Comparison of ENCODE assay signal across 1 cellular context in the genomic region with DNA sequence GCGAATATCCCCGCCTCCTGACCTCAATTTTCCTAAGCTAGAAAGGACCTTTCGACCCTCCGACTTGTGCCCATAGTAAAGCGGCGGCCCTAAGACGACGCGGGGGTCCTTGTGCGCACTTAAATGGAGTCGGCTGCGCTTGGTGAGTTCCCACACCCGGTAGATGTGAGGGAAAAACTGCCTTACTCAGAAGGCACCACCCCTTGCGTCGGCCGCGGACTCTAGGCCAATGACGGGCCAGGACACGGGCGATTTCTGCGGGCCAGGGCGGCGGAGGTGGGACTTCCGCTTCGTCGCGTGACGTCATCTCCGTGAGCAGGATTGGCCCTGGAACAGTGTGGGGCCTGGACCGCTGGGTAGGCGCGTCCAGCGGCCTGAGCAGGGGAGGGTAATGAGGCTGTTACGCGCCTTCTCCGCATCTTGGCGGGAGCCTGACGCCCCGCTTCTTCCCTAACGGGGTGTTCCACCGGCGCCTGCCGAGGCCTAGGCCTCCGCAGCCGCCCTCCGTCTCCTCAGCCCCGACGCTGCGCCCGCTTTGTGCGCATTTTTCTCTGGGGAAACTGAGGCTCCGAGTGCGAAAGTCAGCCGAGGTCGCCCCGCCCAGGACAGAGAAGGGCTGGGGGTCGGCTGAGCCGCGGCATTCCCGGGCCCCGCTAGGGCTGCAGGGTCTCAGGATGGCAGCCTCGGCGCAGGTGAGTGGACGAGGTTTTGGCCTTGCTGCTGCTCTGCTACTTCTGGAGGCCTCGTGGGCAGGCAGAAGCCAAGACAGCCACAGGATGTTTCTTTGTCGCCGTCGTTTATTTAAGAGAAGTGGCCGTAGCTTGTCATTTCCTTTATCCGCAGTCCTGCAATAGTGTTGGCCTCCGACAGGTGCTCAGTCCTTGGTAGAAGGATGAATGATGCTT.
TF ChIP-seq lines count a peak whose summit lies in the region.

A gene (plus strand): TSS at position 293 of the 905 bp plus-strand sequence. CDS start 382 bp downstream, at position 675.

TF ChIP-seq in HepG2, 621 proteins besides CTCF, POLR2A, EP300 and RAD21 (continued from another document and continues in another):
- TF ChIP-seq MXD4 (CRISPR knock-in tag; IDR thresholded peaks at IDR 0.05), result peak; percentile 60; the same call in 1 of the 2 replicates
- TF ChIP-seq SRSF1 (optimal IDR thresholded peaks at IDR 0.05; ENCODE audit: low read depth, low read length), result peak; percentile 76
- no peak for TF ChIP-seq ZFP62 (CRISPR knock-in tag; IDR thresholded peaks at IDR 0.05)
- 0 out of 2 replicates have a peak, but pooled peaks have one; percentile 10 for TF ChIP-seq ARHGAP35 (CRISPR knock-in tag; IDR thresholded peaks at IDR 0.05; ENCODE audit: borderline replicate concordance)
- TF ChIP-seq, protein P1, sequence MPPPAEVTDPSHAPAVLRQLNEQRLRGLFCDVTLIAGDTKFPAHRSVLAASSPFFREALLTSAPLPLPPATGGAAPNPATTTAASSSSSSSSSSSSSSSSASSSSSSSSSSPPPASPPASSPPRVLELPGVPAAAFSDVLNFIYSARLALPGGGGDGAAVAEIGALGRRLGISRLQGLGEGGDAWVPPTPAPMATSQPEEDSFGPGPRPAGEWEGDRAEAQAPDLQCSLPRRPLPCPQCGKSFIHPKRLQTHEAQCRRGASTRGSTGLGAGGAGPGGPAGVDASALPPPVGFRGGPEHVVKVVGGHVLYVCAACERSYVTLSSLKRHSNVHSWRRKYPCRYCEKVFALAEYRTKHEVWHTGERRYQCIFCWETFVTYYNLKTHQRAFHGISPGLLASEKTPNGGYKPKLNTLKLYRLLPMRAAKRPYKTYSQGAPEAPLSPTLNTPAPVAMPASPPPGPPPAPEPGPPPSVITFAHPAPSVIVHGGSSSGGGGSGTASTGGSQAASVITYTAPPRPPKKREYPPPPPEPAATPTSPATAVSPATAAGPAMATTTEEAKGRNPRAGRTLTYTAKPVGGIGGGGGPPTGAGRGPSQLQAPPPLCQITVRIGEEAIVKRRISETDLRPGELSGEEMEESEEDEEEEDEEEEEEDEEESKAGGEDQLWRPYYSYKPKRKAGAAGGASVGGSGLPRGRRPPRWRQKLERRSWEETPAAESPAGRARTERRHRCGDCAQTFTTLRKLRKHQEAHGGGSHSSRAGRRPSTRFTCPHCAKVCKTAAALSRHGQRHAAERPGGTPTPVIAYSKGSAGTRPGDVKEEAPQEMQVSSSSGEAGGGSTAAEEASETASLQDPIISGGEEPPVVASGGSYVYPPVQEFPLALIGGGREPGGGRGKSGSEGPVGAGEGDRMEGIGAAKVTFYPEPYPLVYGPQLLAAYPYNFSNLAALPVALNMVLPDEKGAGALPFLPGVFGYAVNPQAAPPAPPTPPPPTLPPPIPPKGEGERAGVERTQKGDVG (CRISPR knock-in tag; IDR thresholded peaks at IDR 0.05; ENCODE audit: borderline replicate concordance), result no peak
- TF ChIP-seq, protein P2, sequence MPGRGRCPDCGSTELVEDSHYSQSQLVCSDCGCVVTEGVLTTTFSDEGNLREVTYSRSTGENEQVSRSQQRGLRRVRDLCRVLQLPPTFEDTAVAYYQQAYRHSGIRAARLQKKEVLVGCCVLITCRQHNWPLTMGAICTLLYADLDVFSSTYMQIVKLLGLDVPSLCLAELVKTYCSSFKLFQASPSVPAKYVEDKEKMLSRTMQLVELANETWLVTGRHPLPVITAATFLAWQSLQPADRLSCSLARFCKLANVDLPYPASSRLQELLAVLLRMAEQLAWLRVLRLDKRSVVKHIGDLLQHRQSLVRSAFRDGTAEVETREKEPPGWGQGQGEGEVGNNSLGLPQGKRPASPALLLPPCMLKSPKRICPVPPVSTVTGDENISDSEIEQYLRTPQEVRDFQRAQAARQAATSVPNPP (CRISPR knock-in tag; IDR thresholded peaks at IDR 0.05), result no peak
- no peak for TF ChIP-seq MLLT10 (CRISPR knock-in tag; IDR thresholded peaks at IDR 0.05)
- no peak for TF ChIP-seq ZC3H13 (CRISPR knock-in tag; IDR thresholded peaks at IDR 0.05)
- TF ChIP-seq DR1 (CRISPR knock-in tag; IDR thresholded peaks at IDR 0.05), result peak; percentile 53; the same call in 1 of the 2 replicates
- no peak for TF ChIP-seq PCBP2 (optimal IDR thresholded peaks at IDR 0.05; ENCODE audit: low read depth, low read length, poor library complexity, severe bottlenecking)
- TF ChIP-seq ZNF30 (CRISPR knock-in tag; IDR thresholded peaks at IDR 0.05), result 0 out of 2 replicates have a peak, but pooled peaks have one; percentile 48
- TF ChIP-seq ZNF891 (CRISPR knock-in tag; IDR thresholded peaks at IDR 0.05), result no peak
- peak; percentile 81 for TF ChIP-seq ZNF772 (CRISPR knock-in tag; IDR thresholded peaks at IDR 0.05)
- peak; percentile 31; the same call in 1 of the 2 replicates for TF ChIP-seq ZNF547 (CRISPR knock-in tag; IDR thresholded peaks at IDR 0.05)
- no peak for TF ChIP-seq ZNF460 (CRISPR knock-in tag; IDR thresholded peaks at IDR 0.05; ENCODE audit: borderline replicate concordance)
- TF ChIP-seq MEF2D (CRISPR knock-in tag; IDR thresholded peaks at IDR 0.05), result 0 out of 2 replicates have a peak, but pooled peaks have one; percentile 51
- TF ChIP-seq, protein P3, sequence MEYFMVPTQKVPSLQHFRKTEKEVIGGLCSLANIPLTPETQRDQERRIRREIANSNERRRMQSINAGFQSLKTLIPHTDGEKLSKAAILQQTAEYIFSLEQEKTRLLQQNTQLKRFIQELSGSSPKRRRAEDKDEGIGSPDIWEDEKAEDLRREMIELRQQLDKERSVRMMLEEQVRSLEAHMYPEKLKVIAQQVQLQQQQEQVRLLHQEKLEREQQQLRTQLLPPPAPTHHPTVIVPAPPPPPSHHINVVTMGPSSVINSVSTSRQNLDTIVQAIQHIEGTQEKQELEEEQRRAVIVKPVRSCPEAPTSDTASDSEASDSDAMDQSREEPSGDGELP (IDR thresholded peaks at IDR 0.05; ENCODE audit: borderline replicate concordance, low read depth), result no peak; the same call in 1 of the 2 replicates
- TF ChIP-seq, protein P4, sequence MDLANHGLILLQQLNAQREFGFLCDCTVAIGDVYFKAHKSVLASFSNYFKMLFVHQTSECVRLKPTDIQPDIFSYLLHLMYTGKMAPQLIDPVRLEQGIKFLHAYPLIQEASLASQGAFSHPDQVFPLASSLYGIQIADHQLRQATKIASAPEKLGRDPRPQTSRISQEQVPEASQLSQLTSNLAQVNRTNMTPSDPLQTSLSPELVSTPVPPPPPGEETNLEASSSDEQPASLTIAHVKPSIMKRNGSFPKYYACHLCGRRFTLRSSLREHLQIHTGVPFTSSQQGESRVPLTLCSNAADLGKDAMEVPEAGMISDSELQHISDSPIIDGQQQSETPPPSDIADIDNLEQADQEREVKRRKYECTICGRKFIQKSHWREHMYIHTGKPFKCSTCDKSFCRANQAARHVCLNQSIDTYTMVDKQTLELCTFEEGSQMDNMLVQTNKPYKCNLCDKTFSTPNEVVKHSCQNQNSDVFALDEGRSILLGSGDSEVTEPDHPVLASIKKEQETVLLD (CRISPR knock-in tag; IDR thresholded peaks at IDR 0.05; ENCODE audit: low read depth), result no peak
- no peak for TF ChIP-seq CBX1 (IDR thresholded peaks at IDR 0.05; ENCODE audit: low read depth)
- TF ChIP-seq ZNF7 (CRISPR knock-in tag; IDR thresholded peaks at IDR 0.05), result no peak
- TF ChIP-seq ZKSCAN5 (CRISPR knock-in tag; IDR thresholded peaks at IDR 0.05), result no peak
- TF ChIP-seq CCDC6 (CRISPR knock-in tag; IDR thresholded peaks at IDR 0.05), result peak; percentile 46
- TF ChIP-seq, protein P5, sequence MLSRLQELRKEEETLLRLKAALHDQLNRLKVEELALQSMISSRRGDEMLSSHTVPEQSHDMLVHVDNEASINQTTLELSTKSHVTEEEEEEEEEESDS (CRISPR knock-in tag; IDR thresholded peaks at IDR 0.05; ENCODE audit: borderline replicate concordance), result no peak
- no peak for TF ChIP-seq PHF21A (CRISPR knock-in tag; IDR thresholded peaks at IDR 0.05)
- TF ChIP-seq TBL1XR1 (IDR thresholded peaks at IDR 0.05; ENCODE audit: borderline replicate concordance, low read length, partially characterized antibody), result no peak
- no peak for TF ChIP-seq FOXA1 (IDR thresholded peaks at IDR 0.05)
- no peak for TF ChIP-seq FOXA1 (CRISPR knock-in tag; IDR thresholded peaks at IDR 0.05)
- TF ChIP-seq ZNF773 (CRISPR knock-in tag; IDR thresholded peaks at IDR 0.05; ENCODE audit: borderline replicate concordance), result no peak
- TF ChIP-seq HOXA7 (CRISPR knock-in tag; IDR thresholded peaks at IDR 0.05), result no peak
- TF ChIP-seq ZNF101 (CRISPR knock-in tag; IDR thresholded peaks at IDR 0.05; ENCODE audit: borderline replicate concordance, low read depth), result no peak
- TF ChIP-seq, protein P6, sequence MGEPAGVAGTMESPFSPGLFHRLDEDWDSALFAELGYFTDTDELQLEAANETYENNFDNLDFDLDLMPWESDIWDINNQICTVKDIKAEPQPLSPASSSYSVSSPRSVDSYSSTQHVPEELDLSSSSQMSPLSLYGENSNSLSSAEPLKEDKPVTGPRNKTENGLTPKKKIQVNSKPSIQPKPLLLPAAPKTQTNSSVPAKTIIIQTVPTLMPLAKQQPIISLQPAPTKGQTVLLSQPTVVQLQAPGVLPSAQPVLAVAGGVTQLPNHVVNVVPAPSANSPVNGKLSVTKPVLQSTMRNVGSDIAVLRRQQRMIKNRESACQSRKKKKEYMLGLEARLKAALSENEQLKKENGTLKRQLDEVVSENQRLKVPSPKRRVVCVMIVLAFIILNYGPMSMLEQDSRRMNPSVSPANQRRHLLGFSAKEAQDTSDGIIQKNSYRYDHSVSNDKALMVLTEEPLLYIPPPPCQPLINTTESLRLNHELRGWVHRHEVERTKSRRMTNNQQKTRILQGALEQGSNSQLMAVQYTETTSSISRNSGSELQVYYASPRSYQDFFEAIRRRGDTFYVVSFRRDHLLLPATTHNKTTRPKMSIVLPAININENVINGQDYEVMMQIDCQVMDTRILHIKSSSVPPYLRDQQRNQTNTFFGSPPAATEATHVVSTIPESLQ (CRISPR knock-in tag; conservative IDR thresholded peaks at IDR 0.05), result no peak
- peak; percentile 81; the same call in 1 of the 2 replicates for TF ChIP-seq ZBTB21 (CRISPR knock-in tag; IDR thresholded peaks at IDR 0.05)
- TF ChIP-seq DNMT3B (CRISPR knock-in tag; conservative IDR thresholded peaks at IDR 0.05), result no peak
- TF ChIP-seq SMYD3 (CRISPR knock-in tag; IDR thresholded peaks at IDR 0.05), result no peak
- TF ChIP-seq CREM (IDR thresholded peaks at IDR 0.05), result peak; percentile 96
- peak; percentile 65 for TF ChIP-seq CREM (CRISPR knock-in tag; IDR thresholded peaks at IDR 0.05)
- TF ChIP-seq, protein P7, sequence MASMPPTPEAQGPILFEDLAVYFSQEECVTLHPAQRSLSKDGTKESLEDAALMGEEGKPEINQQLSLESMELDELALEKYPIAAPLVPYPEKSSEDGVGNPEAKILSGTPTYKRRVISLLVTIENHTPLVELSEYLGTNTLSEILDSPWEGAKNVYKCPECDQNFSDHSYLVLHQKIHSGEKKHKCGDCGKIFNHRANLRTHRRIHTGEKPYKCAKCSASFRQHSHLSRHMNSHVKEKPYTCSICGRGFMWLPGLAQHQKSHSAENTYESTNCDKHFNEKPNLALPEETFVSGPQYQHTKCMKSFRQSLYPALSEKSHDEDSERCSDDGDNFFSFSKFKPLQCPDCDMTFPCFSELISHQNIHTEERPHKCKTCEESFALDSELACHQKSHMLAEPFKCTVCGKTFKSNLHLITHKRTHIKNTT (CRISPR knock-in tag; IDR thresholded peaks at IDR 0.05), result no peak
- peak; percentile 71; the same call in 1 of the 2 replicates for TF ChIP-seq JUN (CRISPR knock-in tag; IDR thresholded peaks at IDR 0.05)
- TF ChIP-seq ZNF83 (CRISPR knock-in tag; IDR thresholded peaks at IDR 0.05; ENCODE audit: borderline replicate concordance), result no peak; the same call in 1 of the 2 replicates
- no peak for TF ChIP-seq HIVEP1 (CRISPR knock-in tag; IDR thresholded peaks at IDR 0.05)
- no peak for TF ChIP-seq HOXA5 (CRISPR knock-in tag; IDR thresholded peaks at IDR 0.05)
- peak; percentile 99 for TF ChIP-seq ATF7 (IDR thresholded peaks at IDR 0.05)
- peak; percentile 96 for TF ChIP-seq ATF7 (CRISPR knock-in tag; IDR thresholded peaks at IDR 0.05)
- no peak for TF ChIP-seq SUZ12 (IDR thresholded peaks at IDR 0.05; ENCODE audit: low read depth, low read length)
- TF ChIP-seq, protein P8, sequence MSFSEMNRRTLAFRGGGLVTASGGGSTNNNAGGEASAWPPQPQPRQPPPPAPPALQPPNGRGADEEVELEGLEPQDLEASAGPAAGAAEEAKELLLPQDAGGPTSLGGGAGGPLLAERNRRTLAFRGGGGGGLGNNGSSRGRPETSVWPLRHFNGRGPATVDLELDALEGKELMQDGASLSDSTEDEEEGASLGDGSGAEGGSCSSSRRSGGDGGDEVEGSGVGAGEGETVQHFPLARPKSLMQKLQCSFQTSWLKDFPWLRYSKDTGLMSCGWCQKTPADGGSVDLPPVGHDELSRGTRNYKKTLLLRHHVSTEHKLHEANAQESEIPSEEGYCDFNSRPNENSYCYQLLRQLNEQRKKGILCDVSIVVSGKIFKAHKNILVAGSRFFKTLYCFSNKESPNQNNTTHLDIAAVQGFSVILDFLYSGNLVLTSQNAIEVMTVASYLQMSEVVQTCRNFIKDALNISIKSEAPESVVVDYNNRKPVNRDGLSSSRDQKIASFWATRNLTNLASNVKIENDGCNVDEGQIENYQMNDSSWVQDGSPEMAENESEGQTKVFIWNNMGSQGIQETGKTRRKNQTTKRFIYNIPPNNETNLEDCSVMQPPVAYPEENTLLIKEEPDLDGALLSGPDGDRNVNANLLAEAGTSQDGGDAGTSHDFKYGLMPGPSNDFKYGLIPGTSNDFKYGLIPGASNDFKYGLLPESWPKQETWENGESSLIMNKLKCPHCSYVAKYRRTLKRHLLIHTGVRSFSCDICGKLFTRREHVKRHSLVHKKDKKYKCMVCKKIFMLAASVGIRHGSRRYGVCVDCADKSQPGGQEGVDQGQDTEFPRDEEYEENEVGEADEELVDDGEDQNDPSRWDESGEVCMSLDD (CRISPR knock-in tag; IDR thresholded peaks at IDR 0.05; ENCODE audit: borderline replicate concordance), result no peak
- no peak for TF ChIP-seq SP1 (IDR thresholded peaks at IDR 0.05)
- peak; percentile 80 for TF ChIP-seq SP1 (CRISPR knock-in tag; IDR thresholded peaks at IDR 0.05)
- TF ChIP-seq, protein P9, sequence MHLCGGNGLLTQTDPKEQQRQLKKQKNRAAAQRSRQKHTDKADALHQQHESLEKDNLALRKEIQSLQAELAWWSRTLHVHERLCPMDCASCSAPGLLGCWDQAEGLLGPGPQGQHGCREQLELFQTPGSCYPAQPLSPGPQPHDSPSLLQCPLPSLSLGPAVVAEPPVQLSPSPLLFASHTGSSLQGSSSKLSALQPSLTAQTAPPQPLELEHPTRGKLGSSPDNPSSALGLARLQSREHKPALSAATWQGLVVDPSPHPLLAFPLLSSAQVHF (CRISPR knock-in tag; IDR thresholded peaks at IDR 0.05), result no peak
- no peak for TF ChIP-seq JDP2 (CRISPR knock-in tag; IDR thresholded peaks at IDR 0.05; ENCODE audit: borderline replicate concordance)
- 0 out of 2 replicates have a peak, but pooled peaks have one; percentile 14 for TF ChIP-seq GATAD2A (CRISPR knock-in tag; IDR thresholded peaks at IDR 0.05)
- no peak for TF ChIP-seq SNAPC2 (CRISPR knock-in tag; IDR thresholded peaks at IDR 0.05)
- TF ChIP-seq MIXL1 (CRISPR knock-in tag; IDR thresholded peaks at IDR 0.05), result no peak
- no peak for TF ChIP-seq ZNF382 (CRISPR knock-in tag; IDR thresholded peaks at IDR 0.05; ENCODE audit: borderline replicate concordance)
- TF ChIP-seq NONO (IDR thresholded peaks at IDR 0.05), result no peak
- TF ChIP-seq NONO (CRISPR knock-in tag; conservative IDR thresholded peaks at IDR 0.05), result peak; percentile 67
